ENCODE assay signal across 8 cellular contexts in genomic region chr10:88991900-88992237, GRCh38. TPM values are rescaled to one million over a fixed set of nuclear protein-coding genes. Genes with fewer than 3 reads are reported as not detected.
DNase-seq lines count a peak whose midpoint lies in the region; ATAC-seq and TF ChIP-seq lines count a peak whose summit lies in the region.

No MANE protein-coding gene starts in this region.

- H3K27ac Mint-ChIP-seq in activated CD4-positive, alpha-beta T cell treated with anti-CD3 and anti-CD28 coated beads for 36 hours, result peak overlapping the region; percentile 94
- H3K27ac Mint-ChIP-seq in T-helper 17 cell, result peak overlapping the region; percentile 99

- no peaks in the 10 kb centered on the region for H3K27me3 Mint-ChIP-seq in activated CD4-positive, alpha-beta T cell treated with anti-CD3 and anti-CD28 coated beads for 36 hours
- no peaks in the 10 kb centered on the region for H3K27me3 Mint-ChIP-seq in T-helper 17 cell

- POLR2A ChIA-PET in activated CD4-positive, alpha-beta T cell treated with anti-CD3 and anti-CD28 coated beads for 36 hours (lab: Charles Lee), result interaction anchor here (0.5 to 1.1 kb wide), 5 partner anchors 8 to 303 kb away, joined by 3 to 5 read pairs (median 4); no protein-coding TSS in a partner anchor

- no peaks in the 10 kb centered on the region for H3K9me3 Mint-ChIP-seq in activated CD4-positive, alpha-beta T cell treated with anti-CD3 and anti-CD28 coated beads for 36 hours (ENCODE audit: low read depth)

- 37% methylated on average over 6 of the region's 6 CpGs for WGBS in smooth muscle cell (ENCODE audit: low lambda C conversion rate)

- peaks cover 13% of the 10 kb centered on the region for H3K79me2 ChIP-seq in smooth muscle cell (ENCODE audit: low read depth)

- CTCF ChIA-PET in activated CD4-positive, alpha-beta T cell treated with anti-CD3 and anti-CD28 coated beads for 36 hours (lab: Charles Lee), result interaction anchor here (0.7 to 6.3 kb wide), 13 partner anchors 9 to 1991 kb away, joined by 3 to 53 read pairs (median 8); no protein-coding TSS in a partner anchor

- DNase-seq in activated CD4-positive, alpha-beta T cell treated with anti-CD3 and anti-CD28 coated beads for 36 hours, result no peak
- no peak for DNase-seq in activated CD4-positive, alpha-beta T cell treated with anti-CD3 and anti-CD28 coated beads, Interleukin-2, amount 50 U/mL, for 48 hours
- no peak for DNase-seq in T-helper 17 cell
- DNase-seq in germinal center (ENCODE audit: low spot score), result peak; percentile 31
- no peak for DNase-seq in smooth muscle cell (lab: John Stamatoyannopoulos, UW; ENCODE audit: unreplicated experiment)
- DNase-seq in ureter (ENCODE audit: low spot score), result no peak
- DNase-seq in HuH-7 (ENCODE audit: low spot score), result no peak

- peak overlapping the region; percentile 90 for H3K4me3 ChIP-seq in smooth muscle cell

- H3K4me3 Mint-ChIP-seq in activated CD4-positive, alpha-beta T cell treated with anti-CD3 and anti-CD28 coated beads for 36 hours, result peak overlapping the region; percentile 87
- peak overlapping the region; percentile 94 for H3K4me3 Mint-ChIP-seq in T-helper 17 cell

- H3F3A ChIP-seq in smooth muscle cell (ENCODE audit: low read depth), result peaks cover 4% of the 10 kb centered on the region

- intact Hi-C loops in activated CD4-positive, alpha-beta T cell treated with anti-CD3 and anti-CD28 coated beads for 36 hours (cut with DNase I, micrococcal nuclease), result loop anchor here (1.0 to 10.0 kb wide), 11 partner anchors 9 to 1883 kb away; partner anchors contain the start of genes IFIT5 (in 1 of the 2), KIF20B (in 1 of the 2), KLLN (in 1 of the 2) and PTEN (in 1 of the 2)

- H3K4me1 Mint-ChIP-seq in activated CD4-positive, alpha-beta T cell treated with anti-CD3 and anti-CD28 coated beads for 36 hours, result peaks cover 66% of the 10 kb centered on the region
- peaks cover 59% of the 10 kb centered on the region for H3K4me1 Mint-ChIP-seq in T-helper 17 cell

- no peaks in the 10 kb centered on the region for H3K27me3 ChIP-seq in smooth muscle cell (ENCODE audit: low read depth)

- peak overlapping the region; percentile 75 for H3K9ac ChIP-seq in smooth muscle cell (ENCODE audit: low read depth)

- H3K4me1 ChIP-seq in smooth muscle cell (ENCODE audit: low read depth), result peaks cover 29% of the 10 kb centered on the region

- peak; percentile 1 for ATAC-seq in activated CD4-positive, alpha-beta T cell treated with anti-CD3 and anti-CD28 coated beads for 36 hours
- ATAC-seq in T-helper 17 cell (no peak), HG03196 (IDR thresholded peaks at IDR 0.05; ENCODE audit: unreplicated experiment) (no peak)

- peak overlapping the region; percentile 96 for H2AFZ ChIP-seq in smooth muscle cell (ENCODE audit: low read depth)

- H3K9me3 ChIP-seq in T-helper 17 cell (ENCODE audit: control insufficient read depth, low read length, poor library complexity, severe bottlenecking) (no peaks in the 10 kb centered on the region), smooth muscle cell (replicated peaks; ENCODE audit: low read depth) (no peaks in the 10 kb centered on the region)

- H3K4me2 ChIP-seq in smooth muscle cell, result peak overlapping the region; percentile 94

- no peaks in the 10 kb centered on the region for H3K36me3 ChIP-seq in smooth muscle cell (ENCODE audit: low read depth)

- peak overlapping the region; percentile 79 for H3K27ac ChIP-seq in smooth muscle cell (ENCODE audit: low read depth)

- no peaks in the 10 kb centered on the region for H4K20me1 ChIP-seq in smooth muscle cell (ENCODE audit: low read depth)

- TF ChIP-seq CTCF in smooth muscle cell (IDR thresholded peaks at IDR 0.05; ENCODE audit: borderline replicate concordance, insufficient read depth, poor library complexity, severe bottlenecking), result no peak

- H3K36me3 Mint-ChIP-seq in activated CD4-positive, alpha-beta T cell treated with anti-CD3 and anti-CD28 coated beads for 36 hours (ENCODE audit: low read depth), result peaks cover 8% of the 10 kb centered on the region
- H3K36me3 Mint-ChIP-seq in T-helper 17 cell (ENCODE audit: low read depth), result peaks cover 3% of the 10 kb centered on the region

RNA-seq across cellular contexts. Expression of gene FAS, which starts 1.3 kb away (rescaled TPM):
- 10 to 100 TPM; 34.1 to 34.9 TPM for total RNA-seq in activated CD4-positive, alpha-beta T cell treated with anti-CD3 and anti-CD28 coated beads for 36 hours
- total RNA-seq in T-helper 17 cell (10 to 100 TPM; 80.0 to 82.8 TPM), smooth muscle cell (21.8 and 26.7 TPM in 2 replicates), ureter (34.7 TPM)
- 9.9 and 14.4 TPM in 2 replicates for polyA plus RNA-seq in smooth muscle cell

RNA-seq across cellular contexts. Expression of gene ACTA2, which starts 39.3 kb away (rescaled TPM):
- 10 to 100 TPM in 1 of 2 experiments, 1 to 10 TPM in 1; 8.5 to 10.2 TPM for total RNA-seq in activated CD4-positive, alpha-beta T cell treated with anti-CD3 and anti-CD28 coated beads for 36 hours
- 1 to 10 TPM; 3.8 to 4.6 TPM for total RNA-seq in T-helper 17 cell
- total RNA-seq in smooth muscle cell, result 2,305 and 2,362 TPM in 2 replicates
- 3,088 and 4,814 TPM in 2 replicates for polyA plus RNA-seq in smooth muscle cell
- 1,405 TPM for total RNA-seq in ureter

Comparison
In these comparisons a context has a peak if more than half of its experiments do, and no peak if none do; other contexts are left out.
1. RNA of gene ACTA2, which starts 39.3 kb away (total RNA-seq): 2,305 to 2,362 TPM in smooth muscle cell and 1,405 TPM in ureter (single experiment); 8.5 to 10.2 TPM in activated CD4-positive, alpha-beta T cell treated with anti-CD3 and anti-CD28 coated beads for 36 hours and 3.8 to 4.6 TPM in T-helper 17 cell; every median in the first group is over 100 times any median in the second.